Comparison of ENCODE assay signal across 26 cellular contexts in the genomic region with DNA sequence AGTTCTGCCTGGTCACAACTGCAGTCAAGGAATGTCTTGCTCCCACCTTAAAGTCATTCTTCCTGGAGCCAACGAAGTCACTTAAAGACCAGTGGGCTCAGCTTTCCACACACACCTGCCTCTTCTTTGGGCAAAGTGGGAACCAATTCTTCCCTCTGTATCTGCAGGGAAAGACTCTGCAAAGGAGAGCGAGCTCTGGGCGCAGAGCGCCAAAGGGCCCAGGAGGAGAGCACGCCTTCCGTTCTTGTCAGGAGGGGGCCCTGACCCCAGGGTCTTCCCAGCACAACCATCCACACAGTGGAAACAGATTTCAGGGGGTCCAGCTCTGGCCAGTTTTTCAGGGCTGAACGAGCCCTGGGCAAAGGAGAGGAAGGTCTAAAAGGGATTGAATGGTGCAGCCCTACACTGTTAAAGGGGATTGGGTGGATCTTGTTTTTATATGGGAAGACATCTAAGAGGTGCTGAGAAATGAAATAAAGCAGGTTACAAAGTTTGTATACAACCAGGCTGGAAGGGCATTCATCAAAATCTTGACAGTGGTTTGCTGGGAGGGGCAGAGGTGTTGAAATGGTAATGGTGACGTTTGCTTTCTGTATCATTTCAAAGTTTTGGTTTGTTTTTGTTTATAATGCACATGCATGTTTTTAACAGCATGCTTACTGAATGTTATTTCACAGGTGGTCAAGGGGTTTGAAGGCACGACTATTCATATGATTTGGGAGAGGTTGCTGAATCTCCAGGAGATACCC. TPM values are rescaled to one million over a fixed set of nuclear protein-coding genes. Genes with fewer than 3 reads are reported as not detected.
DNase-seq lines count a peak whose midpoint lies in the region; ATAC-seq and TF ChIP-seq lines count a peak whose summit lies in the region.
"Had no signal": no experiment of that assay in that cellular context is flagged by ENCODE, and none has a peak within 500 bp of the region (broad histone marks: within the 10 kb centered on the region; RNA-seq: fewer than 3 reads in every experiment).

No MANE protein-coding gene starts in this region.

- H3K27ac Mint-ChIP-seq in CD4-positive, alpha-beta T cell: no peak overlapping the region
- H3K27ac Mint-ChIP-seq in brain (no peak overlapping the region), natural killer cell (peak overlapping the region in 1 of 2 donors; percentile 44)
- H3K27ac Mint-ChIP-seq: activated CD4-positive, alpha-beta memory T cell treated with anti-CD3 and anti-CD28 coated beads for 36 hours had no signal

- peaks cover 94% of the 10 kb centered on the region for H3K27me3 Mint-ChIP-seq in CD4-positive, alpha-beta T cell
- peaks cover 92% of the 10 kb centered on the region for H3K27me3 Mint-ChIP-seq in brain
- peaks cover 80 to 81% of the 10 kb centered on the region in 2 donors for H3K27me3 Mint-ChIP-seq in natural killer cell (ENCODE audit: low read depth in 2 of 2)

- H3K4me1 Mint-ChIP-seq in CD4-positive, alpha-beta T cell (ENCODE audit: low read depth): peaks cover 32% of the 10 kb centered on the region
- H3K4me1 Mint-ChIP-seq in brain: peaks cover 22% of the 10 kb centered on the region
- H3K4me1 Mint-ChIP-seq in natural killer cell: peaks cover 35 to 57% of the 10 kb centered on the region in 2 donors

- CTCF ChIA-PET in CD4-positive, alpha-beta T cell (lab: Charles Lee): no interaction called here

- ATAC-seq in CD4-positive, alpha-beta T cell (ENCODE audit: poor library complexity): no peak
- ATAC-seq in natural killer cell (peak; percentile 49 to 59 (median 58)), GM18867 (IDR thresholded peaks at IDR 0.05; ENCODE audit: unreplicated experiment) (no peak)
- ATAC-seq: heart right ventricle had no signal

- no peak for TF ChIP-seq CTCF in CD4-positive, alpha-beta T cell (IDR thresholded peaks at IDR 0.05)
- TF ChIP-seq CTCF in brain (conservative IDR thresholded peaks at IDR 0.05) (no peak), natural killer cell (IDR thresholded peaks at IDR 0.05) (no peak)

- no peaks in the 10 kb centered on the region for H3K36me3 Mint-ChIP-seq in CD4-positive, alpha-beta T cell (ENCODE audit: low read depth)
- no peaks in the 10 kb centered on the region for H3K36me3 Mint-ChIP-seq in brain
- peaks cover under 1% of the 10 kb centered on the region for H3K36me3 Mint-ChIP-seq in natural killer cell
- H3K36me3 Mint-ChIP-seq: activated CD4-positive, alpha-beta memory T cell treated with anti-CD3 and anti-CD28 coated beads for 36 hours had no signal

- intact Hi-C loops in CD4-positive, alpha-beta T cell (cut with DNase I, micrococcal nuclease): no loop called here
- intact Hi-C loops in natural killer cell (cut with micrococcal nuclease): no loop called here

- POLR2A ChIA-PET in CD4-positive, alpha-beta T cell (lab: Charles Lee): no interaction called here

- DNase-seq in NOMO-1 treated with DMSO at 0.1 percent for 48 hours (lab: John Stamatoyannopoulos, UW; ENCODE audit: unreplicated experiment) (peak; percentile 35), NOMO-1 treated with dmso at 0.1 percent for 144 hours (lab: John Stamatoyannopoulos, UW; ENCODE audit: unreplicated experiment) (no peak), natural killer cell (no peak), NCI-H1048 (lab: John Stamatoyannopoulos, UW) (no peak), activated gamma-delta T cell (lab: John Stamatoyannopoulos, UW) (no peak)
- DNase-seq in CD4-positive, alpha-beta T cell: no peak
- DNase-seq: 8988T; activated effector memory CD4-positive, alpha-beta T cell treated with Interleukin-2 at 50 U/mL for 16 hours; DMS 273 treated with DMSO at 0.1 percent for 48 hours; heart right ventricle; lower lobe of right lung; NCI-H1417 treated with DMSO at 0.1 percent for 48 hours; OCI-M1; SHP77; T-helper 1 cell had no signal

- H3K27me3 ChIP-seq in CD4-positive, alpha-beta T cell (ENCODE audit: control insufficient read depth, insufficient read depth, low read length): peaks cover 76% of the 10 kb centered on the region

- peak overlapping the region; percentile 56 for H3K4me3 Mint-ChIP-seq in CD4-positive, alpha-beta T cell
- peak overlapping the region; percentile 38 to 67 (median 63) for H3K4me3 Mint-ChIP-seq in brain
- peak overlapping the region; percentile 84 for H3K4me3 Mint-ChIP-seq in natural killer cell

- H3K27ac ChIP-seq in CD4-positive, alpha-beta T cell (ENCODE audit: low read depth, low read length): no peak overlapping the region
- H3K27ac ChIP-seq: heart right ventricle, lower lobe of right lung, VCaP had no signal

- H3K9me3 ChIP-seq in CD4-positive, alpha-beta T cell (ENCODE audit: control insufficient read depth, low read length): no peaks in the 10 kb centered on the region
- H3K9me3 ChIP-seq: HAP-1, heart right ventricle, lower lobe of right lung had no signal

- H3K9me3 Mint-ChIP-seq in CD4-positive, alpha-beta T cell: no peaks in the 10 kb centered on the region
- peaks cover 0 to 13% (median 5%) of the 10 kb centered on the region in 5 experiments for H3K9me3 Mint-ChIP-seq in brain
- H3K9me3 Mint-ChIP-seq in natural killer cell: no peaks in the 10 kb centered on the region
- H3K9me3 Mint-ChIP-seq: activated CD4-positive, alpha-beta memory T cell treated with anti-CD3 and anti-CD28 coated beads for 36 hours had no signal

RNA-seq across cellular contexts. Expression of gene OLIG2, which starts 6.9 kb away (rescaled TPM):
- total RNA-seq in CD4-positive, alpha-beta T cell: not detected
- polyA plus RNA-seq in brain (ENCODE audit: insufficient read depth, low read depth, low replicate concordance): 33.3 TPM
- not detected for total RNA-seq in natural killer cell
- total RNA-seq: activated CD4-positive, alpha-beta memory T cell treated with anti-CD3 and anti-CD28 coated beads for 36 hours; heart right ventricle; LHCN-M2; lower lobe of right lung; myocyte; posterior vena cava; skeletal muscle tissue; urinary bladder had no signal
- polyA plus RNA-seq: BJ, heart right ventricle, urinary bladder had no signal

RNA-seq across cellular contexts. Expression of gene OLIG1, which starts 51.1 kb away (rescaled TPM):
- total RNA-seq in CD4-positive, alpha-beta T cell: not detected
- 114 TPM for polyA plus RNA-seq in brain (ENCODE audit: insufficient read depth, low read depth, low replicate concordance)
- 1 to 10 TPM in 1 of 3 donors, under 1 TPM in 2; 0.47 to 1.4 (median 0.48) TPM for total RNA-seq in natural killer cell
- total RNA-seq: activated CD4-positive, alpha-beta memory T cell treated with anti-CD3 and anti-CD28 coated beads for 36 hours; LHCN-M2; myocyte; posterior vena cava; skeletal muscle tissue; urinary bladder had no signal
- polyA plus RNA-seq: BJ, heart right ventricle, urinary bladder had no signal

Comparison
In these comparisons a context has a peak if more than half of its experiments do, and no peak if none do; other contexts are left out.
1. ATAC-seq: peak in natural killer cell (3 of 3); none in CD4-positive, alpha-beta T cell (single experiment) and GM18867 (single experiment).
2. Peak in every context shown above with its lines, with median percentiles within 50 percentile points of each other: H3K4me3 Mint-ChIP-seq.